In genomic region chr1:36703526-36704208, GRCh38 we compare ENCODE assay signal across 8 cellular contexts.
A peak's percentile ranks its signal among the peaks of the same experiment; 100 is the strongest.
DNase-seq lines count a peak whose midpoint lies in the region; ATAC-seq, FAIRE-seq and TF ChIP-seq lines count a peak whose summit lies in the region.

No MANE protein-coding gene starts in this region.

- no peak overlapping the region for H3K27ac Mint-ChIP-seq in activated naive CD4-positive, alpha-beta T cell treated with anti-CD3 and anti-CD28 coated beads for 36 hours

- H3K4me1 ChIP-seq in RWPE2 (ENCODE audit: insufficient read depth, poor library complexity, severe bottlenecking) (no peaks in the 10 kb centered on the region), pancreas (no peaks in the 10 kb centered on the region)

- H3K9me3 ChIP-seq in RWPE2 (ENCODE audit: severe bottlenecking) (no peaks in the 10 kb centered on the region), pancreas (no peaks in the 10 kb centered on the region)

- H3K4me1 Mint-ChIP-seq in activated naive CD4-positive, alpha-beta T cell treated with anti-CD3 and anti-CD28 coated beads for 36 hours (ENCODE audit: low read depth): peaks cover 2% of the 10 kb centered on the region

- H3K27ac ChIP-seq in RWPE2 (ENCODE audit: poor library complexity, severe bottlenecking) (no peak overlapping the region), pancreas (no peak overlapping the region)

- H3K4me3 Mint-ChIP-seq in activated naive CD4-positive, alpha-beta T cell treated with anti-CD3 and anti-CD28 coated beads for 36 hours: no peak overlapping the region

- no peak for FAIRE-seq in pancreas (lab: Jason Lieb, UNC)

- H3K4me3 ChIP-seq in RWPE2 (ENCODE audit: severe bottlenecking) (no peak overlapping the region), pancreas (no peak overlapping the region)

- DNase-seq in MV-4-11 (lab: John Stamatoyannopoulos, UW) (peak; percentile 73), RWPE2 (ENCODE audit: low spot score) (no peak), glomerular visceral epithelial cell (ENCODE audit: extremely low spot score) (peak; percentile 56), pancreas (peak; percentile 67 to 90 (median 80)), ureter (ENCODE audit: low spot score) (peak; percentile 67)
- peak; percentile 83 for DNase-seq in activated naive CD4-positive, alpha-beta T cell treated with anti-CD3 and anti-CD28 coated beads for 36 hours

- H3K36me3 Mint-ChIP-seq in activated naive CD4-positive, alpha-beta T cell treated with anti-CD3 and anti-CD28 coated beads for 36 hours (ENCODE audit: low read depth): no peaks in the 10 kb centered on the region

- WGBS in pancreas, 2 donors: 17 to 18% methylated on average over 19 of the region's 19 CpGs

- H3K9me3 Mint-ChIP-seq in activated naive CD4-positive, alpha-beta T cell treated with anti-CD3 and anti-CD28 coated beads for 36 hours: no peaks in the 10 kb centered on the region

- peaks cover 9% of the 10 kb centered on the region for H3K27me3 Mint-ChIP-seq in activated naive CD4-positive, alpha-beta T cell treated with anti-CD3 and anti-CD28 coated beads for 36 hours (ENCODE audit: low read depth)

- CTCF ChIA-PET in activated naive CD4-positive, alpha-beta T cell treated with anti-CD3 and anti-CD28 coated beads for 36 hours (lab: Charles Lee): interaction anchor here (0.6 to 0.7 kb wide), 2 partner anchors 188 to 278 kb away, joined by 3 read pairs; no protein-coding TSS in a partner anchor

- peak; percentile 95 for TF ChIP-seq CTCF in GM12872 (IDR thresholded peaks at IDR 0.05; ENCODE audit: insufficient read depth, low read depth, low read length)
- TF ChIP-seq CTCF in RWPE2 (IDR thresholded peaks at IDR 0.05; ENCODE audit: poor library complexity, severe bottlenecking): peak; percentile 80
- TF ChIP-seq CTCF in pancreas (IDR thresholded peaks at IDR 0.05): peak; percentile 67 to 89 (median 76)

- H3K27me3 ChIP-seq in RWPE2 (ENCODE audit: insufficient read depth, poor library complexity, severe bottlenecking) (peaks cover 16% of the 10 kb centered on the region), pancreas (peaks cover 0 to 8% (median 0%) of the 10 kb centered on the region in 4 donors)

- ATAC-seq in RWPE2 (ENCODE audit: low read depth): peak; percentile 83
- peak; percentile 83 to 100 (median 98) for ATAC-seq in pancreas
- no peak for ATAC-seq in HG03378 (IDR thresholded peaks at IDR 0.05; ENCODE audit: unreplicated experiment)

- intact Hi-C loops in activated naive CD4-positive, alpha-beta T cell treated with anti-CD3 and anti-CD28 coated beads for 36 hours (cut with micrococcal nuclease): loop anchor here (1.0 to 10.0 kb wide), 3 partner anchors 331 to 731 kb away; partner anchors contain the start of gene GRIK3
- intact Hi-C loops in pancreas (cut with DNase I): loop anchor here in 1 of 3 donors (10.0 kb wide), 2 partner anchors 621 to 731 kb away; no protein-coding TSS in a partner anchor

- H3K36me3 ChIP-seq in RWPE2 (ENCODE audit: low read depth) (no peaks in the 10 kb centered on the region), pancreas (no peaks in the 10 kb centered on the region)
